ENCODE assay signal across 16 cellular contexts in genomic region chr9:126366366-126367011, GRCh38. TPM values are rescaled to one million over a fixed set of nuclear protein-coding genes. Genes with fewer than 3 reads are reported as not detected.
DNase-seq lines count a peak whose midpoint lies in the region; TF ChIP-seq lines count a peak whose summit lies in the region.
"Had no signal": no experiment of that assay in that cellular context is flagged by ENCODE, and none has a peak within 500 bp of the region (broad histone marks: within the 10 kb centered on the region; RNA-seq: fewer than 3 reads in every experiment).

No MANE protein-coding gene starts in this region.

- no peaks in the 10 kb centered on the region for H3K36me3 ChIP-seq in suprapubic skin
- H3K36me3 ChIP-seq in spleen = peaks cover 0 to 30% (median 0%) of the 10 kb centered on the region in 6 donors

- 62% methylated on average over 13 of the region's 13 CpGs for WGBS in suprapubic skin
- WGBS in spleen, 5 donors = 78 to 89% (median 80%) methylated on average over 13 of the region's 13 CpGs

- POLR2A ChIA-PET in HEK293T (lab: Yijun Ruan, JAX) = interaction anchor here (1.2 kb wide), 1 partner anchor 10 kb away, joined by 3 read pairs; no protein-coding TSS in a partner anchor

- H3K9me3 ChIP-seq in suprapubic skin (peaks cover 4% of the 10 kb centered on the region), spleen (peaks cover 4 to 24% (median 20%) of the 10 kb centered on the region in 8 donors)

- H3K27ac ChIP-seq in angular gyrus (ENCODE audit: low read depth, low read length) (peak overlapping the region; percentile 84), suprapubic skin (no peak overlapping the region), spleen (no peak overlapping the region)
- H3K27ac ChIP-seq: parathyroid adenoma, SK-N-MC, VCaP had no signal

- TF ChIP-seq EP300 in suprapubic skin (IDR thresholded peaks at IDR 0.05) = no peak

- H3K4me3 ChIP-seq in suprapubic skin (no peak overlapping the region), spleen (no peak overlapping the region)
- H3K4me3 ChIP-seq: SK-N-MC had no signal

- DNase-seq in Ammon's horn (ENCODE audit: low spot score) (peak; percentile 91), head of caudate nucleus (peak; percentile 67 to 92 (median 82)), nucleus accumbens (lab: John Stamatoyannopoulos, UW) (peak in 45 of 56 donors; percentile 30 to 86 (median 69)), suprapubic skin (ENCODE audit: low spot score in 2 of 2) (no peak), HEK293T (ENCODE audit: extremely low spot score) (no peak), spleen (no peak)
- DNase-seq in stimulated activated CD4-positive, alpha-beta T cell treated with anti-CD3 and anti-CD28 coated beads, Interleukin-12 subunit alpha, Interleukin-12 subunit beta, amount 100 ng/mL, for 4 hours = no peak
- DNase-seq: activated CD8-positive, alpha-beta memory T cell treated with anti-CD3 and anti-CD28 coated beads, Interleukin-2, amount 50 U/mL, for 48 hours; effector memory CD4-positive, alpha-beta T cell; HCEC 1CT; mammary epithelial cell; NCI-H1417 treated with DMSO at 0.1 percent for 48 hours had no signal

- H3K4me1 ChIP-seq in suprapubic skin (peaks cover 13% of the 10 kb centered on the region), spleen (peaks cover 0 to 22% (median 5%) of the 10 kb centered on the region in 6 donors)
- H3K4me1 ChIP-seq: parathyroid adenoma had no signal

- no peaks in the 10 kb centered on the region for H3K27me3 ChIP-seq in suprapubic skin
- no peaks in the 10 kb centered on the region for H3K27me3 ChIP-seq in spleen (replicated peaks in 1 of 7)

- TF ChIP-seq CTCF in suprapubic skin (IDR thresholded peaks at IDR 0.05) = no peak
- TF ChIP-seq CTCF in spleen (IDR thresholded peaks at IDR 0.05 in 8 of 11, conservative IDR thresholded peaks at IDR 0.05 in 3 of 11) = no peak

- TF ChIP-seq POLR2A in suprapubic skin (IDR thresholded peaks at IDR 0.05) = no peak
- no peak for TF ChIP-seq POLR2A in spleen (IDR thresholded peaks at IDR 0.05)

- intact Hi-C loops in head of caudate nucleus (cut with DNase I) = no loop called here
- intact Hi-C loops in spleen (cut with DNase I; ENCODE audit: low total_unique reads) = no loop called here

- CTCF ChIA-PET in HEK293T (lab: Yijun Ruan, JAX) = no interaction called here

TF ChIP-seq in HEK293T, 16 proteins besides CTCF, POLR2A, EP300 and RAD21:
- no peak for TF ChIP-seq ARNT (IDR thresholded peaks at IDR 0.05)
- TF ChIP-seq FOXA1 (IDR thresholded peaks at IDR 0.05) = no peak
- TF ChIP-seq FOXM1 (IDR thresholded peaks at IDR 0.05; ENCODE audit: borderline replicate concordance) = no peak
- no peak for TF ChIP-seq L3MBTL2 (conservative IDR thresholded peaks at IDR 0.05)
- TF ChIP-seq CTBP1 (IDR thresholded peaks at IDR 0.05; ENCODE audit: borderline replicate concordance) = no peak

RNA-seq across cellular contexts. Expression of gene MVB12B, which starts 39.9 kb away (rescaled TPM):
- total RNA-seq in suprapubic skin (10 to 100 TPM; 10.2 to 25.7 (median 14.0) TPM), spleen (10 to 100 TPM; 26.5 to 52.4 (median 40.5) TPM)
- polyA plus RNA-seq in spleen = 1 to 10 TPM; 2.8 to 8.2 (median 3.3) TPM

Comparison
In these comparisons a context has a peak if more than half of its experiments do, and no peak if none do; other contexts are left out.
1. DNase-seq: peak in Ammon's horn (single experiment), head of caudate nucleus (42 of 42) and nucleus accumbens (45 of 56); none in suprapubic skin (0 of 2), HEK293T (single experiment), stimulated activated CD4-positive, alpha-beta T cell treated with anti-CD3 and anti-CD28 coated beads, Interleukin-12 subunit alpha, Interleukin-12 subunit beta, amount 100 ng/mL, for 4 hours (single experiment) and spleen (single experiment).